ENCODE assay signal across 33 cellular contexts in the genomic region with DNA sequence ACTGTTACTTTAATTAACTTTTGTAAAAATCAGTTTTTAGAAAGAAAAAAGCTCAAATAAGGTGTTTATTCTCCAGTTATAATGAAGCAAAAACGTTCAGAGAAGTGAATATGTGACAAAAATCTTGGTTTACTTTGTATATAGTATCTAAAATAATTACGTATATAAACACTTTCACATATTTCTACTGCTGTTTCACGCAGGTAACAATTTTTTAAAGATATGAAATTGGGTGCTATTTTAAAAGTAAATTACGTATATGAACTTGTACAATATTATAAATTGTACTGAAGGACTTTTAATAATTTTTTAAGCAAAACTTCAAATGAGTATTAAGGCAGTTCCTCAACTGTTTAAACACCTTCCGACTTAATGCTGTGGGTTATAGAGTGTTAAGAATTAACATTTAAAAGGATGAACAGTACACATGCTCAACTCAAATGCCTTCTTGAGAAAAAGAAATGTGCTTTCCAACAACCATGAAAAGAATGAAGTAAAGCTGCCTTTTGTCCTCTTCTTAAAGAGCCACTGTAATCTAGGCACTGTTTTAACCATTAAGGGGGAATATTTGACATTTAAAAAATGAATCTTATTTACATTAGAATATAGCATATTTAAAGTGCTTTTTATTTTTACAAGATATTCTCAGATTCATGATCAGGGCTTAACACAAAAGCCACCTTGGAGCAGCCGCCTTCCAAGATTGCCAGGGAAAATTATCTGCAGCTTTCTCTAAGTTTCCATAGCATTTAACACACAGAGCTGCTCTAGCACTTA. TPM values are rescaled to one million over a fixed set of nuclear protein-coding genes. Genes with fewer than 3 reads are reported as not detected.
"Had no signal": no experiment of that assay in that cellular context is flagged by ENCODE, and none has a peak within 500 bp of the region (broad histone marks: within the 10 kb centered on the region; RNA-seq: fewer than 3 reads in every experiment).

No MANE protein-coding gene starts in this region.

- H3K4me2 ChIP-seq: smooth muscle cell had no signal

- ATAC-seq: body of pancreas; effector memory CD8-positive, alpha-beta T cell; esophagus mucosa; heart left ventricle; left lung; lower lobe of right lung; natural killer cell; stimulated activated memory B cell treated with anti-CD40 and anti-IgM and Interleukin-4, amounts not matched to agents 10 μg/mL and 1 μg/mL and 100 μg/mL, for 72 hours; stimulated activated naive CD8-positive, alpha-beta T cell treated with anti-CD3 and anti-CD28 coated beads, Interleukin-15, amount 100 ng/mL, for 72 hours; T-cell had no signal

- H3K4me1 Mint-ChIP-seq: activated naive CD8-positive, alpha-beta T cell treated with anti-CD3 and anti-CD28 coated beads for 36 hours; natural killer cell; stimulated activated memory B cell treated with anti-CD40 and anti-IgM and Interleukin-4, amounts not matched to agents 10 μg/mL and 1 μg/mL and 100 μg/mL, for 72 hours; stimulated activated naive CD8-positive, alpha-beta T cell treated with anti-CD3 and anti-CD28 coated beads, Interleukin-15, amount 100 ng/mL, for 72 hours; T-cell had no signal

- H3K27me3 ChIP-seq: adrenal gland, body of pancreas, cardiac muscle cell, colonic mucosa, heart left ventricle, left lung, right atrium auricular region, thyroid gland, upper lobe of left lung had no signal

- DNase-seq: activated CD4-positive, alpha-beta T cell treated with anti-CD3 and anti-CD28 coated beads for 4 hours; activated CD4-positive, alpha-beta T cell treated with anti-CD3 and anti-CD28 coated beads, Interleukin-2, amount 50 U/mL, for 4 hours; activated effector memory CD4-positive, alpha-beta T cell treated with anti-CD3 and anti-CD28 coated beads, Interleukin-2, amount 50 U/mL, for 16 hours; activated naive CD4-positive, alpha-beta T cell treated with anti-CD3 and anti-CD28 coated beads for 36 hours; activated naive CD8-positive, alpha-beta T cell treated with anti-CD3 and anti-CD28 coated beads for 36 hours; activated T-cell treated with anti-CD3 and anti-CD28 coated beads, Interleukin-2, amount 50 U/mL, for 1 hour; adrenal gland; aorta; body of pancreas; cerebellar nuclear complex; colonic mucosa; effector memory CD8-positive, alpha-beta T cell; foreskin fibroblast; heart left ventricle; hypothalamus; left lung; lower lobe of right lung; mesenchymal stem cell; natural killer cell; stimulated activated CD4-positive, alpha-beta T cell treated with anti-CD3 and anti-CD28 coated beads, Interleukin-1b, Interleukin-23, amount 100 ng/mL, for 48 hours; stimulated activated CD4-positive, alpha-beta T cell treated with anti-CD3 and anti-CD28 coated beads, Interleukin-4, amount 100 ng/mL, for 4 hours; stimulated activated CD8-positive, alpha-beta memory T cell treated with anti-CD3 and anti-CD28 coated beads, Interleukin-4, amount 100 ng/mL, for 48 hours; stimulated activated naive CD8-positive, alpha-beta T cell treated with anti-CD3 and anti-CD28 coated beads, Interleukin-15, amount 100 ng/mL, for 72 hours; T-cell; thyroid gland; upper lobe of left lung had no signal

- H3K4me3 ChIP-seq: adrenal gland, body of pancreas, cardiac muscle cell, colonic mucosa, heart left ventricle, left lung, lower lobe of right lung, right atrium auricular region, smooth muscle cell, thyroid gland, upper lobe of left lung had no signal

- H3K27ac Mint-ChIP-seq: activated naive CD4-positive, alpha-beta T cell treated with anti-CD3 and anti-CD28 coated beads for 36 hours; activated naive CD8-positive, alpha-beta T cell treated with anti-CD3 and anti-CD28 coated beads for 36 hours; activated T-helper 1 cell treated with anti-CD3 and anti-CD28 coated beads, Interleukin-12 subunit alpha, Interleukin-12 subunit beta, Interleukin-2, Interleukin-4 antibody, amounts not matched to agents 30 ng/mL and 10 ng/mL and 1 ng/mL, durations not matched to agents 14 hours and 24 hours and 36 hours; effector memory CD8-positive, alpha-beta T cell; natural killer cell; stimulated activated memory B cell treated with anti-CD40 and anti-IgM and Interleukin-4, amounts not matched to agents 10 μg/mL and 1 μg/mL and 100 μg/mL, for 72 hours; stimulated activated naive CD8-positive, alpha-beta T cell treated with anti-CD3 and anti-CD28 coated beads, Interleukin-15, amount 100 ng/mL, for 72 hours; T-cell had no signal

- H3K4me1 ChIP-seq: body of pancreas, colonic mucosa, left lung, lower lobe of right lung, thyroid gland, upper lobe of left lung had no signal

- H3K36me3 ChIP-seq: adrenal gland, colonic mucosa, left lung, right atrium auricular region, thyroid gland had no signal

- H3K27ac ChIP-seq: adrenal gland, body of pancreas, cardiac muscle cell, colonic mucosa, heart left ventricle, left lung, lower lobe of right lung, right atrium auricular region, thyroid gland, upper lobe of left lung had no signal

- H3K36me3 Mint-ChIP-seq: activated naive CD8-positive, alpha-beta T cell treated with anti-CD3 and anti-CD28 coated beads for 36 hours; natural killer cell had no signal

- H3K4me3 Mint-ChIP-seq: activated naive CD4-positive, alpha-beta T cell treated with anti-CD3 and anti-CD28 coated beads for 36 hours; activated naive CD8-positive, alpha-beta T cell treated with anti-CD3 and anti-CD28 coated beads for 36 hours; activated T-helper 1 cell treated with anti-CD3 and anti-CD28 coated beads, Interleukin-12 subunit alpha, Interleukin-12 subunit beta, Interleukin-2, Interleukin-4 antibody, amounts not matched to agents 30 ng/mL and 10 ng/mL and 1 ng/mL, durations not matched to agents 14 hours and 24 hours and 36 hours; effector memory CD8-positive, alpha-beta T cell; natural killer cell; stimulated activated memory B cell treated with anti-CD40 and anti-IgM and Interleukin-4, amounts not matched to agents 10 μg/mL and 1 μg/mL and 100 μg/mL, for 72 hours; stimulated activated naive CD8-positive, alpha-beta T cell treated with anti-CD3 and anti-CD28 coated beads, Interleukin-15, amount 100 ng/mL, for 72 hours; T-cell had no signal

- H3K9me3 Mint-ChIP-seq: activated naive CD4-positive, alpha-beta T cell treated with anti-CD3 and anti-CD28 coated beads for 36 hours; activated naive CD8-positive, alpha-beta T cell treated with anti-CD3 and anti-CD28 coated beads for 36 hours; activated T-helper 1 cell treated with anti-CD3 and anti-CD28 coated beads, Interleukin-12 subunit alpha, Interleukin-12 subunit beta, Interleukin-2, Interleukin-4 antibody, amounts not matched to agents 30 ng/mL and 10 ng/mL and 1 ng/mL, durations not matched to agents 14 hours and 24 hours and 36 hours; effector memory CD8-positive, alpha-beta T cell; natural killer cell; stimulated activated memory B cell treated with anti-CD40 and anti-IgM and Interleukin-4, amounts not matched to agents 10 μg/mL and 1 μg/mL and 100 μg/mL, for 72 hours; stimulated activated naive CD8-positive, alpha-beta T cell treated with anti-CD3 and anti-CD28 coated beads, Interleukin-15, amount 100 ng/mL, for 72 hours; T-cell had no signal

- H3K27me3 Mint-ChIP-seq: activated naive CD8-positive, alpha-beta T cell treated with anti-CD3 and anti-CD28 coated beads for 36 hours; effector memory CD8-positive, alpha-beta T cell; stimulated activated memory B cell treated with anti-CD40 and anti-IgM and Interleukin-4, amounts not matched to agents 10 μg/mL and 1 μg/mL and 100 μg/mL, for 72 hours; stimulated activated naive CD8-positive, alpha-beta T cell treated with anti-CD3 and anti-CD28 coated beads, Interleukin-15, amount 100 ng/mL, for 72 hours; T-cell had no signal

- H3K9me3 ChIP-seq: adrenal gland, body of pancreas, colonic mucosa, heart left ventricle, left lung, lower lobe of right lung, right atrium auricular region, thyroid gland, upper lobe of left lung had no signal

RNA-seq across cellular contexts. Expression of gene CDKL4, which starts 56.5 kb away (rescaled TPM):
- total RNA-seq: activated naive CD4-positive, alpha-beta T cell treated with anti-CD3 and anti-CD28 coated beads for 36 hours; activated T-helper 1 cell treated with anti-CD3 and anti-CD28 coated beads, Interleukin-12 subunit alpha, Interleukin-12 subunit beta, Interleukin-2, Interleukin-4 antibody, amounts not matched to agents 30 ng/mL and 10 ng/mL and 1 ng/mL, durations not matched to agents 14 hours and 24 hours and 36 hours; mononuclear cell; natural killer cell had no signal
- polyA plus RNA-seq: aorta, cardiac muscle cell had no signal
